ENCODE assay signal across 8 cellular contexts in genomic region chr2:189164732-189165131, GRCh38. TPM values are rescaled to one million over a fixed set of nuclear protein-coding genes. Genes with fewer than 3 reads are reported as not detected.
DNase-seq lines count a peak whose midpoint lies in the region; ATAC-seq and TF ChIP-seq lines count a peak whose summit lies in the region.

No MANE protein-coding gene starts in this region.

- H3K27me3 ChIP-seq in breast epithelium (no peaks in the 10 kb centered on the region), aorta (ENCODE audit: control insufficient read depth in 1 of 2, insufficient read depth in 2 of 2, low read length in 1 of 2) (no peaks in the 10 kb centered on the region)

- peak; percentile 77 for ATAC-seq in aorta (ENCODE audit: low FRiP score)
- no peak for ATAC-seq in activated naive CD4-positive, alpha-beta T cell treated with anti-CD3 and anti-CD28 coated beads, Interleukin-2, amount 50 U/mL, for 72 hours

- no TSS peak for BruUV-seq in MCF 10A (replicated peaks; lab: Mats Ljungman, UMichigan)

- no peak for TF ChIP-seq POLR2A in breast epithelium (IDR thresholded peaks at IDR 0.05)

- H3K27ac Mint-ChIP-seq in MCF 10A (ENCODE audit: low read depth, unreplicated experiment) = no peak overlapping the region
- no peak overlapping the region for H3K27ac Mint-ChIP-seq in activated naive CD4-positive, alpha-beta T cell treated with anti-CD3 and anti-CD28 coated beads, Interleukin-2, amount 50 U/mL, for 72 hours
- H3K27ac Mint-ChIP-seq in CD14-positive monocyte = no peak overlapping the region

- CTCF ChIA-PET in MCF 10A (lab: Yijun Ruan, JAX) = interaction anchor here (1.2 to 2.3 kb wide), 3 partner anchors 22 to 127 kb away, joined by 4 to 12 read pairs (median 5); no protein-coding TSS in a partner anchor

- H3K36me3 Mint-ChIP-seq in MCF 10A (ENCODE audit: insufficient read depth, unreplicated experiment) (no peaks in the 10 kb centered on the region), CD14-positive monocyte (no peaks in the 10 kb centered on the region)
- H3K36me3 Mint-ChIP-seq in activated naive CD4-positive, alpha-beta T cell treated with anti-CD3 and anti-CD28 coated beads, Interleukin-2, amount 50 U/mL, for 72 hours = no peaks in the 10 kb centered on the region

- POLR2A ChIA-PET in MCF 10A (lab: Yijun Ruan, JAX) = interaction anchor here (0.6 to 1.6 kb wide), 7 partner anchors 9 to 179 kb away, joined by 3 to 4 read pairs (median 3); no protein-coding TSS in a partner anchor

- H3K9me3 Mint-ChIP-seq in MCF 10A (ENCODE audit: unreplicated experiment) (no peaks in the 10 kb centered on the region), CD14-positive monocyte (peaks cover 0 to 2% (median 0%) of the 10 kb centered on the region in 7 donors)
- no peaks in the 10 kb centered on the region for H3K9me3 Mint-ChIP-seq in activated naive CD4-positive, alpha-beta T cell treated with anti-CD3 and anti-CD28 coated beads, Interleukin-2, amount 50 U/mL, for 72 hours

- H3K4me1 Mint-ChIP-seq in MCF 10A (ENCODE audit: insufficient read depth, unreplicated experiment) (peaks cover 6% of the 10 kb centered on the region), CD14-positive monocyte (no peaks in the 10 kb centered on the region)

- H3K4me3 Mint-ChIP-seq in MCF 10A (ENCODE audit: unreplicated experiment) (no peak overlapping the region), CD14-positive monocyte (no peak overlapping the region)

- H3K36me3 ChIP-seq in breast epithelium (no peaks in the 10 kb centered on the region), aorta (ENCODE audit: control insufficient read depth in 1 of 2, insufficient read depth in 2 of 2, low read length in 1 of 2) (no peaks in the 10 kb centered on the region)

- TF ChIP-seq CTCF in MCF 10A (IDR thresholded peaks at IDR 0.05; ENCODE audit: unreplicated experiment) = no peak
- no peak for TF ChIP-seq CTCF in breast epithelium (IDR thresholded peaks at IDR 0.05)
- no peak for TF ChIP-seq CTCF in CD14-positive monocyte (IDR thresholded peaks at IDR 0.05)

- H3K4me1 ChIP-seq in breast epithelium (peaks cover 0 to 3% of the 10 kb centered on the region in 2 donors), aorta (ENCODE audit: control insufficient read depth in 1 of 2, insufficient read depth in 2 of 2, low read length in 2 of 2) (no peaks in the 10 kb centered on the region)

- no peaks in the 10 kb centered on the region for H3K27me3 Mint-ChIP-seq in MCF 10A (ENCODE audit: insufficient read depth, unreplicated experiment)
- H3K27me3 Mint-ChIP-seq in CD14-positive monocyte (ENCODE audit: low read depth in 3 of 3) = peaks cover 0 to 1% (median 0%) of the 10 kb centered on the region in 3 donors

- H3K9me3 ChIP-seq in breast epithelium (no peaks in the 10 kb centered on the region), aorta (ENCODE audit: control insufficient read depth, low read length) (no peaks in the 10 kb centered on the region)

- intact Hi-C loops in MCF 10A (cut with micrococcal nuclease) = no loop called here
- intact Hi-C loops in breast epithelium (cut with DNase I; ENCODE audit: low total_unique reads) = no loop called here
- intact Hi-C loops in aorta (cut with DNase I) = no loop called here
- intact Hi-C loops in CD14-positive monocyte (cut with micrococcal nuclease) = no loop called here

- 0 to 3% methylated on average over 1 of the region's 1 CpG for WGBS in aorta, 2 donors

- H3K4me3 ChIP-seq in breast epithelium (no peak overlapping the region), aorta (ENCODE audit: low read length in 2 of 2) (no peak overlapping the region)

- no peak overlapping the region for H3K27ac ChIP-seq in breast epithelium
- no peak overlapping the region for H3K27ac ChIP-seq in aorta (ENCODE audit: low read depth in 1 of 2, low read length in 2 of 2)

- peak; percentile 61 for DNase-seq in MCF 10A (ENCODE audit: unreplicated experiment)
- no peak for DNase-seq in breast epithelium (ENCODE audit: low spot score in 2 of 2)
- DNase-seq in astrocyte of the hippocampus (ENCODE audit: low read depth, low spot score) = peak; percentile 33
- peak; percentile 78 for DNase-seq in iris pigment epithelial cell (ENCODE audit: low read depth)
- no peak for DNase-seq in aorta
- DNase-seq in activated gamma-delta T cell treated with Interleukin-2 at 50 U/mL for 16 hours = no peak
- no peak for DNase-seq in activated naive CD4-positive, alpha-beta T cell treated with anti-CD3 and anti-CD28 coated beads, Interleukin-2, amount 50 U/mL, for 72 hours (ENCODE audit: low spot score in 2 of 2)
- DNase-seq in CD14-positive monocyte (ENCODE audit: low spot score) = no peak

RNA-seq across cellular contexts. Expression of gene COL5A2, which starts 14.8 kb away (rescaled TPM):
- total RNA-seq in MCF 10A (2022) (7.4 and 9.3 TPM in 2 replicates), breast epithelium (100 to 1,000 TPM in 1 of 3 donors, 10 to 100 TPM in 2; 22.7 to 111 (median 30.8) TPM), aorta (100 to 1,000 TPM in 1 of 2 donors, 10 to 100 TPM in 1; 81.0 to 115 TPM)
- polyA plus RNA-seq in aorta (100 to 1,000 TPM in 1 of 2 donors, 10 to 100 TPM in 1; 13.3 to 131 TPM), CD14-positive monocyte (not detected)
- total RNA-seq in activated naive CD4-positive, alpha-beta T cell treated with anti-CD3 and anti-CD28 coated beads, Interleukin-2, amount 50 U/mL, for 72 hours = 1 to 10 TPM; 2.9 to 3.3 TPM

Comparison
In these comparisons a context has a peak if more than half of its experiments do, and no peak if none do; other contexts are left out.
1. DNase-seq: peak in MCF 10A (single experiment), astrocyte of the hippocampus (single experiment) and iris pigment epithelial cell (single experiment); none in breast epithelium (0 of 2), aorta (0 of 2), activated gamma-delta T cell treated with Interleukin-2 at 50 U/mL for 16 hours (single experiment), activated naive CD4-positive, alpha-beta T cell treated with anti-CD3 and anti-CD28 coated beads, Interleukin-2, amount 50 U/mL, for 72 hours (0 of 2) and CD14-positive monocyte (single experiment).